8 cellular contexts compared by ENCODE assay signal in genomic region chr10:103397191-103397825, GRCh38. TPM values are rescaled to one million over a fixed set of nuclear protein-coding genes. Genes with fewer than 3 reads are reported as not detected.
DNase-seq lines count a peak whose midpoint lies in the region; ATAC-seq and TF ChIP-seq lines count a peak whose summit lies in the region.

No MANE protein-coding gene starts in this region.

- no peak for TF ChIP-seq CTCF in heart left ventricle (IDR thresholded peaks at IDR 0.05)
- TF ChIP-seq CTCF in left lung (IDR thresholded peaks at IDR 0.05): no peak
- no peak for TF ChIP-seq CTCF in upper lobe of left lung (IDR thresholded peaks at IDR 0.05)

- peaks cover 3 to 41% (median 32%) of the 10 kb centered on the region in 12 donors for H3K4me1 ChIP-seq in heart left ventricle
- peaks cover 18 to 56% of the 10 kb centered on the region in 2 donors for H3K4me1 ChIP-seq in left lung
- peaks cover 18 to 41% (median 28%) of the 10 kb centered on the region in 4 donors for H3K4me1 ChIP-seq in upper lobe of left lung

- ATAC-seq in heart left ventricle (no peak), Right ventricle myocardium inferior (no peak), left lung (no peak), upper lobe of left lung (ENCODE audit: low FRiP score in 2 of 2) (no peak)

- H3K27me3 ChIP-seq in heart left ventricle: no peaks in the 10 kb centered on the region
- H3K27me3 ChIP-seq in left lung: no peaks in the 10 kb centered on the region
- no peaks in the 10 kb centered on the region for H3K27me3 ChIP-seq in upper lobe of left lung

- DNase-seq in heart left ventricle (no peak), Right ventricle myocardium inferior (ENCODE audit: missing footprints) (no peak), left lung (no peak), upper lobe of left lung (peak in 1 of 2 donors; percentile 24), C1 segment of cervical spinal cord (lab: John Stamatoyannopoulos, UW) (no peak), NCI-H1694 treated with DMSO at 0.1 percent for 48 hours (lab: John Stamatoyannopoulos, UW) (no peak)
- DNase-seq in activated naive CD8-positive, alpha-beta T cell treated with anti-CD3 and anti-CD28 coated beads for 36 hours: no peak
- no peak for DNase-seq in stimulated activated CD4-positive, alpha-beta T cell treated with anti-CD3 and anti-CD28 coated beads, Interleukin-4, amount 100 ng/mL, for 24 hours

- H3K36me3 Mint-ChIP-seq in activated naive CD8-positive, alpha-beta T cell treated with anti-CD3 and anti-CD28 coated beads for 36 hours: peaks cover 59% of the 10 kb centered on the region

- TF ChIP-seq POLR2A in heart left ventricle (IDR thresholded peaks at IDR 0.05): no peak
- no peak for TF ChIP-seq POLR2A in upper lobe of left lung (IDR thresholded peaks at IDR 0.05)

- no peaks in the 10 kb centered on the region for H3K27me3 Mint-ChIP-seq in activated naive CD8-positive, alpha-beta T cell treated with anti-CD3 and anti-CD28 coated beads for 36 hours

- H3K4me3 ChIP-seq in heart left ventricle (peak overlapping the region; percentile 62 to 99 (median 92)), left lung (peak overlapping the region; percentile 71 to 95), upper lobe of left lung (peak overlapping the region; percentile 70 to 96 (median 92))

- H3K4me1 Mint-ChIP-seq in activated naive CD8-positive, alpha-beta T cell treated with anti-CD3 and anti-CD28 coated beads for 36 hours: peaks cover 42% of the 10 kb centered on the region

- H3K27ac ChIP-seq in heart left ventricle: peak overlapping the region in 6 of 12 donors; percentile 92 to 98 (median 93)
- no peak overlapping the region for H3K27ac ChIP-seq in left lung
- no peak overlapping the region for H3K27ac ChIP-seq in upper lobe of left lung

- peaks cover 0 to 63% (median 45%) of the 10 kb centered on the region in 9 donors for H3K36me3 ChIP-seq in heart left ventricle
- peaks cover 0 to 40% of the 10 kb centered on the region in 2 donors for H3K36me3 ChIP-seq in left lung
- H3K36me3 ChIP-seq in upper lobe of left lung: peaks cover under 1 to 49% (median 16%) of the 10 kb centered on the region in 4 donors

- WGBS in heart left ventricle, 4 donors: 64 to 75% (median 64%) methylated on average over 19 of the region's 19 CpGs
- WGBS in upper lobe of left lung, 2 donors: 67 to 70% methylated on average over 19 of the region's 19 CpGs

- H3K9me3 ChIP-seq in heart left ventricle (no peaks in the 10 kb centered on the region), left lung (no peaks in the 10 kb centered on the region), upper lobe of left lung (no peaks in the 10 kb centered on the region)

- no peak for TF ChIP-seq EP300 in upper lobe of left lung (IDR thresholded peaks at IDR 0.05)

- H3K9me3 Mint-ChIP-seq in activated naive CD8-positive, alpha-beta T cell treated with anti-CD3 and anti-CD28 coated beads for 36 hours: no peaks in the 10 kb centered on the region

- intact Hi-C loops in heart left ventricle (cut with DNase I): no loop called here
- intact Hi-C loops in Right ventricle myocardium inferior (cut with DNase I): no loop called here
- intact Hi-C loops in left lung (cut with DNase I): no loop called here

- H3K27ac Mint-ChIP-seq in activated naive CD8-positive, alpha-beta T cell treated with anti-CD3 and anti-CD28 coated beads for 36 hours: peak overlapping the region; percentile 96

- peak overlapping the region; percentile 91 for H3K4me3 Mint-ChIP-seq in activated naive CD8-positive, alpha-beta T cell treated with anti-CD3 and anti-CD28 coated beads for 36 hours

RNA-seq across cellular contexts. Expression of gene PDCD11, which starts 0.9 kb away (rescaled TPM):
- total RNA-seq in heart left ventricle: 10 to 100 TPM in 6 of 9 donors, 1 to 10 TPM in 3; 8.8 to 15.8 (median 12.1) TPM
- 10 to 100 TPM in 1 of 2 donors, 1 to 10 TPM in 1; 8.0 to 17.2 TPM for polyA plus RNA-seq in heart left ventricle
- total RNA-seq in Right ventricle myocardium inferior: 12.1 TPM
- 10 to 100 TPM; 89.5 to 94.7 TPM for total RNA-seq in activated naive CD8-positive, alpha-beta T cell treated with anti-CD3 and anti-CD28 coated beads for 36 hours
- total RNA-seq in left lung: 10 to 100 TPM; 20.1 to 35.4 TPM
- total RNA-seq in upper lobe of left lung: 10 to 100 TPM; 14.8 to 25.1 (median 20.8) TPM

RNA-seq across cellular contexts. Expression of gene ATP5MK, which starts 1.0 kb away (rescaled TPM):
- total RNA-seq in heart left ventricle: 1,000 to 10,000 TPM in 6 of 9 donors, 100 to 1,000 TPM in 3; 747 to 1,376 (median 1,173) TPM
- 1,000 to 10,000 TPM; 1,301 to 5,274 TPM for polyA plus RNA-seq in heart left ventricle
- total RNA-seq in Right ventricle myocardium inferior: 1,179 TPM
- total RNA-seq in activated naive CD8-positive, alpha-beta T cell treated with anti-CD3 and anti-CD28 coated beads for 36 hours: 100 to 1,000 TPM; 451 to 452 TPM
- total RNA-seq in left lung: 100 to 1,000 TPM; 257 to 259 TPM
- total RNA-seq in upper lobe of left lung: 100 to 1,000 TPM in 4 of 6 donors, 1 to 10 TPM in 2; 5.1 to 218 (median 164) TPM

RNA-seq across cellular contexts. Expression of gene TAF5, which starts 29.5 kb away (rescaled TPM):
- total RNA-seq in heart left ventricle: 1 to 10 TPM; 1.1 to 3.3 (median 2.1) TPM
- 1 to 10 TPM; 1.2 to 2.1 TPM for polyA plus RNA-seq in heart left ventricle
- total RNA-seq in Right ventricle myocardium inferior: 3.1 TPM
- 10 to 100 TPM; 11.1 to 11.6 TPM for total RNA-seq in activated naive CD8-positive, alpha-beta T cell treated with anti-CD3 and anti-CD28 coated beads for 36 hours
- 1 to 10 TPM; 3.7 to 5.1 TPM for total RNA-seq in left lung
- total RNA-seq in upper lobe of left lung: 1 to 10 TPM; 1.1 to 7.6 (median 4.4) TPM

RNA-seq across cellular contexts. Expression of gene PCGF6, which starts 46.4 kb away (rescaled TPM):
- total RNA-seq in heart left ventricle (1 to 10 TPM; 5.3 to 8.1 (median 6.6) TPM), Right ventricle myocardium inferior (6.2 TPM), left lung (1 to 10 TPM; 7.7 to 8.5 TPM), upper lobe of left lung (10 to 100 TPM in 1 of 6 donors, 1 to 10 TPM in 5; 6.0 to 10.9 (median 6.7) TPM)
- 1 to 10 TPM; 5.8 to 8.5 TPM for polyA plus RNA-seq in heart left ventricle
- 10 to 100 TPM; 18.6 to 19.9 TPM for total RNA-seq in activated naive CD8-positive, alpha-beta T cell treated with anti-CD3 and anti-CD28 coated beads for 36 hours

RNA-seq across cellular contexts. Expression of gene CALHM2, which starts 54.9 kb away (rescaled TPM):
- 10 to 100 TPM in 7 of 9 donors, 1 to 10 TPM in 2; 8.2 to 36.8 (median 11.2) TPM for total RNA-seq in heart left ventricle
- 10 to 100 TPM in 1 of 2 donors, 1 to 10 TPM in 1; 9.2 to 20.1 TPM for polyA plus RNA-seq in heart left ventricle
- 15.2 TPM for total RNA-seq in Right ventricle myocardium inferior
- 1 to 10 TPM; 4.5 to 4.8 TPM for total RNA-seq in activated naive CD8-positive, alpha-beta T cell treated with anti-CD3 and anti-CD28 coated beads for 36 hours
- total RNA-seq in left lung: 10 to 100 TPM; 29.4 to 60.2 TPM
- 10 to 100 TPM; 25.6 to 56.8 (median 40.5) TPM for total RNA-seq in upper lobe of left lung
